8 cellular contexts compared by ENCODE assay signal in genomic region chr3:158434412-158435038, GRCh38.
A peak's percentile ranks its signal among the peaks of the same experiment; 100 is the strongest.
DNase-seq lines count a peak whose midpoint lies in the region; ATAC-seq, FAIRE-seq and TF ChIP-seq lines count a peak whose summit lies in the region.

No MANE protein-coding gene starts in this region.

- no peak overlapping the region for H3K4me3 ChIP-seq in GM12878

- WGBS in GM12878 (ENCODE audit: insufficient coverage, insufficient replicate concordance, low lambda C conversion rate, missing lambda C conversion rate) = 5% methylated on average over 4 of the region's 4 CpGs

- SMC1A ChIA-PET in GM12878 (lab: Charles Lee; ENCODE audit: uncharacterized antibody, unreplicated experiment) = interaction anchor here (0.6 to 5.6 kb wide), 55 partner anchors 9 to 902 kb away, joined by 3 to 60 read pairs (median 4); partner anchors contain the start of genes RSRC1 and SHOX2

- CTCF ChIA-PET in GM12878 (lab: Yijun Ruan, JAX) = interaction anchor here (0.6 to 5.8 kb wide), 86 partner anchors 9 to 1157 kb away, joined by 3 to 110 read pairs (median 4); partner anchors contain the start of genes RSRC1 and SHOX2

- POLR2A ChIA-PET in GM12878 (lab: Charles Lee) = interaction anchor here (1.0 kb wide), 1 partner anchor 9 kb away, joined by 3 read pairs; no protein-coding TSS in a partner anchor

- RAD21 ChIA-PET in GM12878 (lab: Charles Lee; ENCODE audit: unreplicated experiment) = interaction anchor here (0.7 to 5.1 kb wide), 38 partner anchors 9 to 828 kb away, joined by 3 to 66 read pairs (median 4); partner anchors contain the start of gene RSRC1

- no peaks in the 10 kb centered on the region for H3K4me1 ChIP-seq in GM12878 (ENCODE audit: control insufficient read depth, insufficient read depth, low read length)

- peak; percentile 5 for DNase-seq in DMS79 treated with DMSO at 0.1 percent for 48 hours (lab: John Stamatoyannopoulos, UW)
- DNase-seq in DMS79 (lab: John Stamatoyannopoulos, UW) = no peak
- peak; percentile 53 for DNase-seq in KG1 (lab: John Stamatoyannopoulos, UW)
- peak; percentile 72 for DNase-seq in RPMI7951 (ENCODE audit: low read depth)
- DNase-seq in GM12878 (ENCODE audit: low read depth, low spot score) = peak; percentile 40
- DNase-seq in iPS DF 4.7 (ENCODE audit: extremely low read depth, low spot score) = peak; percentile 56
- DNase-seq in smooth muscle cell of the brain vasculature (ENCODE audit: low read depth, low spot score) = peak; percentile 46

- TF ChIP-seq EP300 in GM12878 (IDR thresholded peaks at IDR 0.05; ENCODE audit: borderline replicate concordance in 1 of 2, control insufficient read depth in 1 of 2, low read depth in 2 of 2, low read length in 2 of 2) = no peak

- H3K27ac ChIP-seq in GM12878 (ENCODE audit: control insufficient read depth, insufficient read depth) = no peak overlapping the region

- TF ChIP-seq RAD21 in GM12878 (IDR thresholded peaks at IDR 0.05; ENCODE audit: insufficient read depth, low read depth, low read length) = peak; percentile 94

- no peak overlapping the region for H2AFZ ChIP-seq in GM12878 (ENCODE audit: control insufficient read depth, low read depth, low read length)

- BruUV-seq in GM12878 (replicated peaks; lab: Mats Ljungman, UMichigan) = no TSS peak

- H3K9me3 ChIP-seq in GM12878 (replicated peaks; ENCODE audit: control insufficient read depth, insufficient read depth, low read length) = no peaks in the 10 kb centered on the region

- H3K36me3 ChIP-seq in GM12878 (ENCODE audit: control insufficient read depth in 2 of 2, insufficient read depth in 2 of 2, low read length in 1 of 2) = no peaks in the 10 kb centered on the region

- intact Hi-C loops in GM12878 (cut with micrococcal nuclease; ENCODE audit: unreplicated experiment) = loop anchor here (1.0 to 5.0 kb wide), 4 partner anchors 122 to 815 kb away; partner anchors contain the start of gene SHOX2

- no peak for TF ChIP-seq POLR2A in GM12878 (IDR thresholded peaks at IDR 0.05; ENCODE audit: low read depth, low read length)

- no peaks in the 10 kb centered on the region for H3K79me2 ChIP-seq in GM12878 (ENCODE audit: control insufficient read depth, insufficient read depth, low read length)

- H3K9ac ChIP-seq in GM12878 (ENCODE audit: control insufficient read depth, insufficient read depth, low read length) = no peak overlapping the region

- H4K20me1 ChIP-seq in GM12878 (ENCODE audit: control insufficient read depth, insufficient read depth) = no peaks in the 10 kb centered on the region

- TF ChIP-seq CTCF in GM12878 (IDR thresholded peaks at IDR 0.05 in 2 of 3, conservative IDR thresholded peaks at IDR 0.05 in 1 of 3; ENCODE audit: control insufficient read depth in 2 of 3, extremely low read depth in 1 of 3, insufficient read depth in 1 of 3, low read depth in 3 of 3, low read length in 3 of 3) = peak; percentile 58 to 88 (median 68); a peak in 4 of 6 replicates

- H3K4me2 ChIP-seq in GM12878 (ENCODE audit: control insufficient read depth, insufficient read depth) = no peak overlapping the region

- peak; percentile 94 for FAIRE-seq in GM12878 (lab: Jason Lieb, UNC)

- H3K27me3 ChIP-seq in GM12878 (replicated peaks in 1 of 2; ENCODE audit: control insufficient read depth in 2 of 2, insufficient read depth in 2 of 2, low read length in 1 of 2) = no peaks in the 10 kb centered on the region

- ATAC-seq in GM21825 (IDR thresholded peaks at IDR 0.05; ENCODE audit: unreplicated experiment) = peak; percentile 92
- ATAC-seq in GM12878 = peak; percentile 96

- in situ Hi-C loops in GM12878 (cut with MboI) = loop anchor here (5.0 kb wide), 1 partner anchor 567 kb away; no protein-coding TSS in a partner anchor

TF ChIP-seq in GM12878, 131 proteins besides CTCF, POLR2A, EP300 and RAD21:
- TF ChIP-seq ASH2L (IDR thresholded peaks at IDR 0.05; ENCODE audit: borderline replicate concordance, low read depth) (no peak), RB1 (IDR thresholded peaks at IDR 0.05; ENCODE audit: borderline replicate concordance) (peak; percentile 51; the same call in 1 of the 2 replicates), RUNX3 (IDR thresholded peaks at IDR 0.05; ENCODE audit: low read length) (peak; percentile 59), IKZF2 (IDR thresholded peaks at IDR 0.05) (no peak), SMC3 (IDR thresholded peaks at IDR 0.05; ENCODE audit: borderline replicate concordance, low read length) (peak; percentile 87), SMAD1 (IDR thresholded peaks at IDR 0.05; ENCODE audit: low read depth, partially characterized antibody) (no peak), YY1 (IDR thresholded peaks at IDR 0.05; ENCODE audit: low read depth, low read length) (0 out of 2 replicates have a peak, but pooled peaks have one; percentile 17), STAT1 (conservative IDR thresholded peaks at IDR 0.05) (no peak), ZNF274 (IDR thresholded peaks at IDR 0.05; ENCODE audit: insufficient read depth, insufficient read length) (no peak)
